ENCODE assay signal across 2 cellular contexts in genomic region chr6:154157706-154158105, GRCh38.
TF ChIP-seq lines count a peak whose summit lies in the region.

No MANE protein-coding gene starts in this region.

TF ChIP-seq in liver, 16 proteins besides CTCF, POLR2A, EP300 and RAD21:
- TF ChIP-seq ZBTB33 (IDR thresholded peaks at IDR 0.05) (no peak), YY1 (IDR thresholded peaks at IDR 0.05) (no peak), HNF4G (IDR thresholded peaks at IDR 0.05) (no peak), FOXA1 (IDR thresholded peaks at IDR 0.05) (no peak), JUND (IDR thresholded peaks at IDR 0.05) (peak in 1 of 2 donors; percentile 34), EGR1 (IDR thresholded peaks at IDR 0.05; ENCODE audit: low read depth in 2 of 2) (no peak), GABPA (IDR thresholded peaks at IDR 0.05 in 1 of 2, conservative IDR thresholded peaks at IDR 0.05 in 1 of 2) (no peak), NR2F2 (IDR thresholded peaks at IDR 0.05) (peak; percentile 78), ATF3 (IDR thresholded peaks at IDR 0.05) (no peak), SP1 (IDR thresholded peaks at IDR 0.05) (peak; percentile 71), FOXA2 (IDR thresholded peaks at IDR 0.05) (no peak), MAX (IDR thresholded peaks at IDR 0.05) (no peak), RXRA (IDR thresholded peaks at IDR 0.05) (peak; percentile 75 to 91), REST (IDR thresholded peaks at IDR 0.05) (no peak), TAF1 (conservative IDR thresholded peaks at IDR 0.05) (no peak), HNF4A (conservative IDR thresholded peaks at IDR 0.05) (peak in 1 of 2 donors; percentile 84)

TF ChIP-seq in HepG2, 621 proteins besides CTCF, POLR2A, EP300 and RAD21 (continued from another document):
- TF ChIP-seq THAP9 (CRISPR knock-in tag; IDR thresholded peaks at IDR 0.05; ENCODE audit: borderline replicate concordance) (no peak), ZNF839 (CRISPR knock-in tag; IDR thresholded peaks at IDR 0.05; ENCODE audit: borderline replicate concordance) (no peak), ZNF12 (CRISPR knock-in tag; IDR thresholded peaks at IDR 0.05) (no peak)
